Comparison of ENCODE assay signal across 7 cellular contexts in the genomic region with DNA sequence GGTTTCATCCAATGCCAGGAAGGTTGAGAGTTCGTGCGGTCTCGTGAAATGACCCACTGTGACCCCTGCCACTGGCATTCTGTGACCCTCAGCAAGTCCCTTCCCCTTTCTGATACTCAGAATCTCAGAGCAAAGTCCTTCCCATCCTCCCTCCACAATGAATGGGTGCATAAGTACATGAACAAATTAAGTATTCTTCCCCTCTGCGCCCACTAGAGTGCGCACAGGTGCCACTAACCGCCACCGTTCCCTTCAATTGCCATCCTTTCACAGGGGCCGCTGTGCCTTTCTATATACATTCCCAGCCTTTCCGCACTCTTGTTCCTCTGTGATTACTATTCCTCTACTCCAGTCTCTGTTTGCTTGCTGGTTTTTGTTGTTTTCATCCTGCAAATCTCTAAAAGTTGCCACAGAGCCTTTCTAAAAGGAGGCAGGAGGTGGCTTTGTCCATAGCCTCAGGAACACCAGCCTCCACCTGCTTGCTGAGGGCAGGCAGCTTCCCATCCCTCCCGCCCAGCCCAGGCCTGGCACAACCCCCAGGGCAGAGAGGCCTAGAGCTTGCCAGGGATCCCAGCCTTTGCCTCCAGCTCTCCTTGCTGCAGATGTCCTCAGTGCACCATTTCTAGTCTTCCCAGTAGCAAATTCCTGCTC. TPM values are rescaled to one million over a fixed set of nuclear protein-coding genes. Genes with fewer than 3 reads are reported as not detected.
DNase-seq lines count a peak whose midpoint lies in the region; ATAC-seq and TF ChIP-seq lines count a peak whose summit lies in the region.

No MANE protein-coding gene starts in this region.

- ATAC-seq in Right ventricle myocardium inferior = peak; percentile 83

- no peak overlapping the region for H3K9ac ChIP-seq in SK-N-MC (ENCODE audit: insufficient read length)

- TF ChIP-seq CTCF in GM13977 (IDR thresholded peaks at IDR 0.05; ENCODE audit: extremely low read depth, insufficient read depth, missing control alignments) (peak; percentile 92), uterus (IDR thresholded peaks at IDR 0.05) (peak; percentile 72 to 79 (median 74))

- DNase-seq in GM13977 (ENCODE audit: low spot score) = peak; percentile 76
- DNase-seq in MV-4-11 (lab: John Stamatoyannopoulos, UW) = peak; percentile 83
- peak; percentile 28 for DNase-seq in SK-N-MC (ENCODE audit: low read depth, low spot score)
- DNase-seq in activated naive CD4-positive, alpha-beta T cell treated with anti-CD3 and anti-CD28 coated beads, Interleukin-2, amount 50 U/mL, for 16 hours = peak; percentile 69
- DNase-seq in Right ventricle myocardium inferior (ENCODE audit: missing footprints) = no peak
- peak; percentile 88 for DNase-seq in posterior vena cava (ENCODE audit: low spot score)
- peak; percentile 57 to 64 for DNase-seq in uterus

- no peaks in the 10 kb centered on the region for H3K27me3 ChIP-seq in uterus

- TF ChIP-seq POLR2A in uterus (IDR thresholded peaks at IDR 0.05) = no peak

- in situ Hi-C loops in GM13977 (cut with MboI; ENCODE audit: low pct_unique_long_range_greater_than_20kb, low sequenced_read_pairs, unreplicated experiment) = no loop called here

- H3K36me3 ChIP-seq in SK-N-MC (ENCODE audit: insufficient read depth, low read length) = no peaks in the 10 kb centered on the region
- no peaks in the 10 kb centered on the region for H3K36me3 ChIP-seq in uterus

- H3K27ac ChIP-seq in SK-N-MC = no peak overlapping the region
- no peak overlapping the region for H3K27ac ChIP-seq in uterus

- no peaks in the 10 kb centered on the region for H3K4me1 ChIP-seq in uterus

- intact Hi-C loops in Right ventricle myocardium inferior (cut with DNase I) (loop anchor here (2.0 kb wide), 1 partner anchor 130 kb away; no protein-coding TSS in a partner anchor), posterior vena cava (cut with DNase I) (loop anchor here in 1 of 2 donors (10.0 kb wide), 1 partner anchor 110 kb away; no protein-coding TSS in a partner anchor), uterus (cut with DNase I; ENCODE audit: low total_unique reads) (no loop called here)

- H3K4me3 ChIP-seq in SK-N-MC (no peak overlapping the region), uterus (no peak overlapping the region)

- no peaks in the 10 kb centered on the region for H3K9me3 ChIP-seq in SK-N-MC (ENCODE audit: low read depth, low read length)
- H3K9me3 ChIP-seq in uterus = no peaks in the 10 kb centered on the region

RNA-seq across cellular contexts. Expression of a gene that starts 6.7 kb away (rescaled TPM):
- 29.2 TPM for total RNA-seq in Right ventricle myocardium inferior
- 10 to 100 TPM; 53.7 to 63.0 TPM for total RNA-seq in posterior vena cava
- 10 to 100 TPM; 32.3 to 49.6 (median 36.6) TPM for total RNA-seq in uterus

RNA-seq across cellular contexts. Expression of a gene that starts 43.3 kb away (rescaled TPM):
- not detected for total RNA-seq in Right ventricle myocardium inferior
- total RNA-seq in posterior vena cava = not detected
- not detected for total RNA-seq in uterus
